24 cellular contexts compared by ENCODE assay signal in the genomic region with DNA sequence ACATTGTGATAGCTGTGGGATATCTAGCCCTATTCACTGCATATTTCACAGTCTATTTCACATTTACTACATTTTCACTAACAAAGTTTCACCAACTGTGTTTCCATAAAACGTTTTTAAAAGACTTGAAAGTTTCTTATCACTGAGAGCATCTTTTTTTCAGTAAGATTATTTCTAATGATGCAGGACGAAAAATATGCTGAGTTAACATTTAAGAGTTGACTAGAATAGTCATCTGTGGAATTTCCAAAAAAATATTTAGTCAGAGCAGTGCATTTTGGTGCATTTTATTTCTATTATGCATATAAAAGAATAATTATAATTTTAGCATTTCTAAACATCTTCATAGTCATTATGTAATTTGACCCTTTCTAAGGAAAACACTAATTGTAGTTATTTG.
"Had no signal": no experiment of that assay in that cellular context is flagged by ENCODE, and none has a peak within 500 bp of the region (broad histone marks: within the 10 kb centered on the region; RNA-seq: fewer than 3 reads in every experiment).

No MANE protein-coding gene starts in this region.

- H3K27ac Mint-ChIP-seq: mesothelial cell of epicardium; naive B cell; natural killer cell; progenitor cell of endocrine pancreas; stimulated activated effector memory CD8-positive, alpha-beta T cell treated with anti-CD3 and anti-CD28 coated beads, Interleukin-12 subunit alpha, Interleukin-12 subunit beta, amount 100 ng/mL, for 72 hours; stimulated activated naive CD8-positive, alpha-beta T cell treated with anti-CD3 and anti-CD28 coated beads, Interleukin-15, Interleukin-2, amounts not matched to agents 100 ng/mL and 50 ng/mL, for 24 hours had no signal

- H3K9me3 ChIP-seq: left ventricle myocardium inferior, ovary, right atrium auricular region, spleen, suprapubic skin, thoracic aorta, tibial artery, upper lobe of right lung had no signal

- ATAC-seq: natural killer cell; sciatic nerve; stimulated activated effector memory CD8-positive, alpha-beta T cell treated with anti-CD3 and anti-CD28 coated beads, Interleukin-12 subunit alpha, Interleukin-12 subunit beta, amount 100 ng/mL, for 72 hours; upper lobe of right lung had no signal

- H3K36me3 ChIP-seq: left ventricle myocardium inferior, ovary, right atrium auricular region, spleen, suprapubic skin, thoracic aorta, tibial artery, upper lobe of right lung had no signal

- DNase-seq: islet precursor cell; left ventricle myocardium inferior; mesendoderm; naive B cell; natural killer cell; ovary; spleen; stimulated activated CD4-positive, alpha-beta T cell treated with anti-CD3 and anti-CD28 coated beads, Interleukin-4, amount 100 ng/mL, for 24 hours; stimulated activated naive CD4-positive, alpha-beta T cell; tibial artery; trophoblast cell; upper lobe of right lung had no signal

- H3K79me2 ChIP-seq: hepatocyte had no signal

- H2AFZ ChIP-seq: hepatocyte had no signal

- H3K27ac ChIP-seq: hepatocyte, left ventricle myocardium inferior, ovary, right atrium auricular region, skin epidermis, spleen, suprapubic skin, thoracic aorta, tibial artery, upper lobe of right lung had no signal

- H3K4me1 ChIP-seq: left ventricle myocardium inferior, right atrium auricular region, spleen, suprapubic skin, upper lobe of right lung had no signal

- H3K4me2 ChIP-seq: hepatocyte had no signal

- H3K9me3 Mint-ChIP-seq: mesothelial cell of epicardium; stimulated activated naive CD8-positive, alpha-beta T cell treated with anti-CD3 and anti-CD28 coated beads, Interleukin-15, Interleukin-2, amounts not matched to agents 100 ng/mL and 50 ng/mL, for 24 hours had no signal

- H3K4me1 Mint-ChIP-seq: mesothelial cell of epicardium; naive B cell; natural killer cell; stimulated activated effector memory CD8-positive, alpha-beta T cell treated with anti-CD3 and anti-CD28 coated beads, Interleukin-12 subunit alpha, Interleukin-12 subunit beta, amount 100 ng/mL, for 72 hours had no signal

- H3K4me3 ChIP-seq: hepatocyte, left ventricle myocardium inferior, lung, ovary, right atrium auricular region, skin epidermis, spleen, suprapubic skin, thoracic aorta, tibial artery, upper lobe of right lung had no signal

- H3K27me3 Mint-ChIP-seq: naive B cell had no signal

- H3K4me3 Mint-ChIP-seq: mesothelial cell of epicardium; naive B cell; natural killer cell; stimulated activated effector memory CD8-positive, alpha-beta T cell treated with anti-CD3 and anti-CD28 coated beads, Interleukin-12 subunit alpha, Interleukin-12 subunit beta, amount 100 ng/mL, for 72 hours; stimulated activated naive CD8-positive, alpha-beta T cell treated with anti-CD3 and anti-CD28 coated beads, Interleukin-15, Interleukin-2, amounts not matched to agents 100 ng/mL and 50 ng/mL, for 24 hours had no signal

- FAIRE-seq: urothelium cell line had no signal

- H3K27me3 ChIP-seq: hepatocyte, ovary, right atrium auricular region, spleen, suprapubic skin, tibial artery, upper lobe of right lung had no signal

- H3K36me3 Mint-ChIP-seq: mesothelial cell of epicardium; naive B cell; natural killer cell; stimulated activated effector memory CD8-positive, alpha-beta T cell treated with anti-CD3 and anti-CD28 coated beads, Interleukin-12 subunit alpha, Interleukin-12 subunit beta, amount 100 ng/mL, for 72 hours had no signal
